Comparison of ENCODE assay signal across 21 cellular contexts in the genomic region with DNA sequence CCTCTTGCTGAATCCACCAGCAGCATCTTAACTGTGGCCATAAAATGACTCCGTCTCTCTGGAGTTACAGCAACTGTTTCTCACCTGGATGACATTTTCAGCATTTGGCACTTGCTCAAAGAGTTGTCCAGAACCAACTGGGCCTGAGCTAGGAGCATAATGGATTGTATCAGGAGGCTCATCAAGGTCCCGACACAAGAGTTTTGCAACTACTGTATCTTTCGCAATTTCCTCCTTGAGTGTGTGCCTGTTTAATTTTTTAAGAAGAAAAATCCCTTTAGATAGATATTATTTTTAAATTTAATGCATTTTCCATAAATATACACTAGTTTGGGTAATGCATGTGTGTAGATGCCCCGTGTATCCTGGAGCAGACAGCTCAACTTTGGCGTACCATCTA. TPM values are rescaled to one million over a fixed set of nuclear protein-coding genes. Genes with fewer than 3 reads are reported as not detected.
DNase-seq lines count a peak whose midpoint lies in the region; TF ChIP-seq lines count a peak whose summit lies in the region.
"Had no signal": no experiment of that assay in that cellular context is flagged by ENCODE, and none has a peak within 500 bp of the region (broad histone marks: within the 10 kb centered on the region; RNA-seq: fewer than 3 reads in every experiment).

No MANE protein-coding gene starts in this region.

- H3K4me1 ChIP-seq in Karpas-422 (ENCODE audit: low read length), result no peaks in the 10 kb centered on the region
- H3K4me1 ChIP-seq: Caco-2 had no signal

- H3K9me3 ChIP-seq in Karpas-422 (ENCODE audit: low read length), result no peaks in the 10 kb centered on the region
- H3K9me3 ChIP-seq: Caco-2, Peyer's patch had no signal

- intact Hi-C loops in head of caudate nucleus (cut with DNase I), result no loop called here

- no peak for TF ChIP-seq POLR2A in NB4 (IDR thresholded peaks at IDR 0.05; ENCODE audit: extremely low read depth, insufficient read length)

- DNase-seq in AML-193 (lab: John Stamatoyannopoulos, UW) (peak; percentile 27 to 37), NB4 (ENCODE audit: low read depth) (peak; percentile 21), cardiac fibroblast (ENCODE audit: low read depth in 2 of 2) (peak; percentile 2 to 15), fibroblast of villous mesenchyme (ENCODE audit: low read depth) (peak; percentile 42), head of caudate nucleus (no peak), Karpas-422 (no peak), SKM-1 treated with dmso at 0.1 percent for 144 hours (lab: John Stamatoyannopoulos, UW; ENCODE audit: unreplicated experiment) (no peak)
- DNase-seq: Caco-2, EL, H7, IMR-90, Kasumi-1, NCI-H1436, NCI-H2029, NCI-H2171, NCI-H446, NCI-H748 treated with DMSO at 0.1 percent for 48 hours, Peyer's patch, Right ventricle myocardium superior had no signal

- no peak overlapping the region for H3K9ac ChIP-seq in Karpas-422 (ENCODE audit: low read length)

- no peak overlapping the region for H3K27ac ChIP-seq in Karpas-422 (ENCODE audit: low read length)
- H3K27ac ChIP-seq: Peyer's patch, SK-N-MC had no signal

- TF ChIP-seq CTCF in NB4 (IDR thresholded peaks at IDR 0.05; ENCODE audit: low read depth, low read length) (no peak), cardiac fibroblast (IDR thresholded peaks at IDR 0.05; ENCODE audit: low read depth, low read length) (no peak), fibroblast of villous mesenchyme (IDR thresholded peaks at IDR 0.05; ENCODE audit: insufficient read depth, low read depth, low read length) (no peak)

- H3K4me3 ChIP-seq in NB4 (ENCODE audit: low read depth, low read length) (no peak overlapping the region), cardiac fibroblast (replicated peaks in 1 of 2; ENCODE audit: low read depth in 2 of 2, low read length in 2 of 2) (no peak overlapping the region), fibroblast of villous mesenchyme (ENCODE audit: low read depth, low read length) (no peak overlapping the region), Karpas-422 (ENCODE audit: low read length) (no peak overlapping the region)
- H3K4me3 ChIP-seq: Peyer's patch, SK-N-MC had no signal

- H3K36me3 ChIP-seq in Karpas-422 (ENCODE audit: insufficient read depth, low read length), result no peaks in the 10 kb centered on the region
- H3K36me3 ChIP-seq: Peyer's patch had no signal

- H3K79me2 ChIP-seq in Karpas-422 (ENCODE audit: low read length), result no peaks in the 10 kb centered on the region

- H2AFZ ChIP-seq in Karpas-422 (ENCODE audit: low read length), result no peak overlapping the region

- no peaks in the 10 kb centered on the region for H3K27me3 ChIP-seq in Karpas-422 (ENCODE audit: low read length)
- H3K27me3 ChIP-seq: Peyer's patch had no signal

- no peak overlapping the region for H3K4me2 ChIP-seq in Karpas-422 (ENCODE audit: low read depth, low read length, poor library complexity, severe bottlenecking)

- H3K9me2 ChIP-seq in Karpas-422 (replicated peaks; ENCODE audit: insufficient read depth, low read length), result 0 out of 2 replicates have a peak, but pooled peaks cover 2% of the 10 kb centered on the region

- no peaks in the 10 kb centered on the region for H4K20me1 ChIP-seq in Karpas-422 (ENCODE audit: insufficient read depth, low read depth, low read length)

RNA-seq across cellular contexts. Expression of a gene that starts 44.3 kb away (rescaled TPM):
- total RNA-seq in fibroblast of villous mesenchyme, result not detected in 2 replicates
- total RNA-seq in Karpas-422 (2014; rRNA removed; shearing (Covaris generic); ENCODE audit: low replicate concordance), result not detected in 2 replicates
- total RNA-seq: A673, Caco-2, H7, IMR-90, Peyer's patch, Right ventricle myocardium superior had no signal

Comparison
In these comparisons a context has a peak if more than half of its experiments do, and no peak if none do; other contexts are left out.
1. DNase-seq: peak in AML-193 (2 of 2), NB4 (single experiment), cardiac fibroblast (2 of 2) and fibroblast of villous mesenchyme (single experiment); none in head of caudate nucleus (0 of 42), Karpas-422 (single experiment) and SKM-1 treated with dmso at 0.1 percent for 144 hours (single experiment).